Comparison of ENCODE assay signal across 11 cellular contexts in the genomic region with DNA sequence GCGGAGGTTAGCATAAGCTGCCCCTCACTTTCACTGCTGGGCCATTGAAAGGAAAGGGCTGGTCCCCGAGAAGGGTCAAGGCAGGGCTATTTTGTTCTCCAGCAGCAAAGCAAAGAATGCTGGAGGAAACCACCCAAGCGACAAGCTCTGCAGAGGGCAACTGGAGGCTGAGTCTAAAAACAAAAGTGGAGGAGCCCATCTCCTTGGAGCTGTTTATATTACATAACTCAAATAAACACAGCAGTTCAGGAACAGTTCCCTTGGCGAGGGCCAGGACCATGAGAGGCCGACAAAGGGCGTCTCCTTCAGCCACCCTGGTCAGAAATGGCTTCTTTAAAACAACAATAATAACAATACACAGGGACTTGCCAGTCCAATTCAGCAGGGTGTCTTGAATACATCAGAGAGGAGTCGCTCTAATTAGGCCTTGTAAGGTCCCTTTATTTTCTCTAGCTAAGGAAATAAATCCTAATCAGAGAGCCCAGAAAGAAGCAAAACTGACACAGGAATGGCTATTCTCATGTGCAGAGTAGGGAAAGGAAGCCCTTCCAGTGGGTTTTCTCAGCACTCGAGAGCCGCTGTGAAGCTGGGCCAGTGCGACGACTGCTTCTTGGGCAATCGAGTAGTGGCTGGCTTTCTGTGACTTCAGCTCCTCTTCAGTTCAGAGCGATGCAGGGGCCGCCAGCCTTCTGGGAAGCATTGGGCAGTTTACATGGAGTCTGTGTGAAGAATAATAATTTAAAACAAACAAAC. TPM values are rescaled to one million over a fixed set of nuclear protein-coding genes. Genes with fewer than 3 reads are reported as not detected.
A peak's percentile ranks its signal among the peaks of the same experiment; 100 is the strongest.
DNase-seq lines count a peak whose midpoint lies in the region; ATAC-seq, FAIRE-seq and TF ChIP-seq lines count a peak whose summit lies in the region.
"Had no signal": no experiment of that assay in that cellular context is flagged by ENCODE, and none has a peak within 500 bp of the region (broad histone marks: within the 10 kb centered on the region; RNA-seq: fewer than 3 reads in every experiment).

No MANE protein-coding gene starts in this region.

- no peak for TF ChIP-seq POLR2A in Peyer's patch (IDR thresholded peaks at IDR 0.05)

- H3K36me3 ChIP-seq in Peyer's patch, result no peaks in the 10 kb centered on the region
- H3K36me3 ChIP-seq in esophagus (ENCODE audit: control insufficient read depth in 2 of 2, insufficient read depth in 2 of 2, low read length in 1 of 2), result no peaks in the 10 kb centered on the region
- no peaks in the 10 kb centered on the region for H3K36me3 ChIP-seq in mucosa of descending colon (ENCODE audit: low read depth)
- no peaks in the 10 kb centered on the region for H3K36me3 ChIP-seq in thoracic aorta

- ATAC-seq in mucosa of descending colon (peak; percentile 21), thoracic aorta (ENCODE audit: insufficient number of reproducible peaks, low FRiP score, low read depth) (peak; percentile 11), HG03342 (IDR thresholded peaks at IDR 0.05; ENCODE audit: unreplicated experiment) (no peak)
- ATAC-seq: stimulated activated naive CD8-positive, alpha-beta T cell treated with anti-CD3 and anti-CD28 coated beads, Interleukin-15, Interleukin-2, amounts not matched to agents 100 U/mL and 50 U/mL, for 24 hours had no signal

- no peak for TF ChIP-seq CTCF in Peyer's patch (IDR thresholded peaks at IDR 0.05)
- TF ChIP-seq CTCF in mucosa of descending colon (IDR thresholded peaks at IDR 0.05), result no peak
- TF ChIP-seq CTCF in thoracic aorta (IDR thresholded peaks at IDR 0.05), result no peak

- H3K4me1 ChIP-seq in Peyer's patch, result peaks cover 0 to 61% (median 5%) of the 10 kb centered on the region in 4 donors
- peaks cover 13 to 35% of the 10 kb centered on the region in 2 donors for H3K4me1 ChIP-seq in esophagus (ENCODE audit: control insufficient read depth in 2 of 2, insufficient read depth in 2 of 2, low read length in 1 of 2)
- H3K4me1 ChIP-seq in mucosa of descending colon (ENCODE audit: low read depth), result peaks cover 43% of the 10 kb centered on the region
- peaks cover 52 to 99% of the 10 kb centered on the region in 2 donors for H3K4me1 ChIP-seq in thoracic aorta (ENCODE audit: control insufficient read depth in 1 of 2, low read depth in 2 of 2)

- H3K27ac ChIP-seq in Peyer's patch (peak overlapping the region; percentile 60 to 93 (median 75)), esophagus (ENCODE audit: low read depth in 2 of 2, low read length in 1 of 2) (peak overlapping the region; percentile 94 to 97), thoracic aorta (peak overlapping the region; percentile 98 to 99)

- FAIRE-seq in GM19239 (lab: Jason Lieb, UNC), result no peak
- FAIRE-seq: RCC 7860 had no signal

- DNase-seq in Peyer's patch (peak in 2 of 3 donors; percentile 45 to 58), mucosa of descending colon (peak in 1 of 3 donors; percentile 49), thoracic aorta (ENCODE audit: low spot score) (peak; percentile 29), DMS 273 (lab: John Stamatoyannopoulos, UW; ENCODE audit: unreplicated experiment) (no peak), T-helper 2 cell (no peak), GM19239 (ENCODE audit: insufficient read length, low spot score) (no peak)
- DNase-seq: HFFc6; stimulated activated naive CD8-positive, alpha-beta T cell treated with anti-CD3 and anti-CD28 coated beads, Interleukin-15, Interleukin-2, amounts not matched to agents 100 U/mL and 50 U/mL, for 24 hours had no signal

- H3K4me3 ChIP-seq in Peyer's patch, result no peak overlapping the region
- no peak overlapping the region for H3K4me3 ChIP-seq in esophagus (ENCODE audit: low read depth in 1 of 2, low read length in 2 of 2)
- H3K4me3 ChIP-seq in mucosa of descending colon, result no peak overlapping the region
- peak overlapping the region; percentile 7 for H3K4me3 ChIP-seq in thoracic aorta

- intact Hi-C loops in mucosa of descending colon (cut with DNase I, micrococcal nuclease), result no loop called here

- H3K9me3 ChIP-seq in Peyer's patch, result no peaks in the 10 kb centered on the region
- H3K9me3 ChIP-seq in esophagus (ENCODE audit: control insufficient read depth in 2 of 2, insufficient read depth in 1 of 2, low read depth in 1 of 2, low read length in 1 of 2), result no peaks in the 10 kb centered on the region
- H3K9me3 ChIP-seq in mucosa of descending colon, result no peaks in the 10 kb centered on the region
- no peaks in the 10 kb centered on the region for H3K9me3 ChIP-seq in thoracic aorta

- 38 to 52% methylated on average over 14 of the region's 14 CpGs for WGBS in esophagus, 2 donors

- no peaks in the 10 kb centered on the region for H3K27me3 ChIP-seq in Peyer's patch
- no peaks in the 10 kb centered on the region for H3K27me3 ChIP-seq in esophagus (ENCODE audit: control insufficient read depth in 1 of 2, insufficient read depth in 2 of 2, low read length in 2 of 2)
- no peaks in the 10 kb centered on the region for H3K27me3 ChIP-seq in thoracic aorta (replicated peaks; ENCODE audit: insufficient read depth)

RNA-seq across cellular contexts. Expression of gene TARBP1, which starts 57.0 kb away (rescaled TPM):
- total RNA-seq in Peyer's patch (10 to 100 TPM; 19.3 to 52.0 (median 36.3) TPM), mucosa of descending colon (10 to 100 TPM; 16.2 to 29.5 (median 23.5) TPM), thoracic aorta (10 to 100 TPM; 11.5 to 13.5 TPM)
- 10 to 100 TPM; 16.8 to 32.5 TPM for polyA plus RNA-seq in esophagus

Comparison
In these comparisons a context has a peak if more than half of its experiments do, and no peak if none do; other contexts are left out.
1. DNase-seq: peak in Peyer's patch (2 of 3) and thoracic aorta (single experiment); none in DMS 273 (single experiment), T-helper 2 cell (0 of 5) and GM19239 (single experiment).
2. Peak in every context shown above with its lines, with median percentiles within 50 percentile points of each other: H3K27ac ChIP-seq.